ENCODE assay signal across 1 cellular context in genomic region chr4:138242076-138242829, GRCh38.
TF ChIP-seq lines count a peak whose summit lies in the region.

Gene SLC7A11, minus strand, starts transcription at chr4:138242349. Its CDS starts 280 bp downstream, at chr4:138242069.

TF ChIP-seq in HepG2, 621 proteins besides CTCF, POLR2A, EP300 and RAD21 (continued from another document and continues in another):
- TF ChIP-seq TFDP2 (CRISPR knock-in tag; IDR thresholded peaks at IDR 0.05) (peak; percentile 45; the same call in 1 of the 2 replicates), ZSCAN25 (CRISPR knock-in tag; IDR thresholded peaks at IDR 0.05) (no peak), ELF1 (CRISPR knock-in tag; IDR thresholded peaks at IDR 0.05) (no peak; the same call in 1 of the 2 replicates), MTF2 (CRISPR knock-in tag; IDR thresholded peaks at IDR 0.05; ENCODE audit: borderline replicate concordance) (no peak), ELF4 (CRISPR knock-in tag; IDR thresholded peaks at IDR 0.05; ENCODE audit: borderline replicate concordance) (0 out of 2 replicates have a peak, but pooled peaks have one; percentile 48), ZKSCAN5 (CRISPR knock-in tag; IDR thresholded peaks at IDR 0.05) (no peak), ZNF326 (CRISPR knock-in tag; IDR thresholded peaks at IDR 0.05; ENCODE audit: borderline replicate concordance) (no peak), ZNF296 (CRISPR knock-in tag; conservative IDR thresholded peaks at IDR 0.05) (no peak), DPF2 (CRISPR knock-in tag; IDR thresholded peaks at IDR 0.05; ENCODE audit: borderline replicate concordance, low read depth) (no peak), SMAD1 (CRISPR knock-in tag; IDR thresholded peaks at IDR 0.05; ENCODE audit: borderline replicate concordance, low read depth) (no peak), ZNF275 (CRISPR knock-in tag; IDR thresholded peaks at IDR 0.05; ENCODE audit: borderline replicate concordance) (0 out of 2 replicates have a peak, but pooled peaks have one; percentile 38), MYC (CRISPR knock-in tag; IDR thresholded peaks at IDR 0.05; ENCODE audit: borderline replicate concordance) (peak; percentile 57; the same call in 1 of the 2 replicates), ZNF496 (CRISPR knock-in tag; IDR thresholded peaks at IDR 0.05; ENCODE audit: insufficient replicate concordance) (no peak), ZNF773 (CRISPR knock-in tag; IDR thresholded peaks at IDR 0.05; ENCODE audit: borderline replicate concordance) (no peak), ZBTB34 (CRISPR knock-in tag; IDR thresholded peaks at IDR 0.05) (no peak), FOXA1 (IDR thresholded peaks at IDR 0.05) (no peak), FOXA1 (CRISPR knock-in tag; IDR thresholded peaks at IDR 0.05) (no peak), CREM (IDR thresholded peaks at IDR 0.05) (peak; percentile 28; the same call in 1 of the 2 replicates), CREM (CRISPR knock-in tag; IDR thresholded peaks at IDR 0.05) (no peak), CENPX (CRISPR knock-in tag; IDR thresholded peaks at IDR 0.05) (no peak), ZNF777 (CRISPR knock-in tag; IDR thresholded peaks at IDR 0.05) (no peak), ZNF563 (CRISPR knock-in tag; IDR thresholded peaks at IDR 0.05) (0 out of 2 replicates have a peak, but pooled peaks have one; percentile 46), SETDB1 (CRISPR knock-in tag; IDR thresholded peaks at IDR 0.05; ENCODE audit: borderline replicate concordance) (no peak), ZNF280B (CRISPR knock-in tag; IDR thresholded peaks at IDR 0.05; ENCODE audit: borderline replicate concordance) (no peak), ZNF235 (CRISPR knock-in tag; IDR thresholded peaks at IDR 0.05; ENCODE audit: borderline replicate concordance) (no peak), PCBP2 (optimal IDR thresholded peaks at IDR 0.05; ENCODE audit: low read depth, low read length, poor library complexity, severe bottlenecking) (no peak), MXD4 (CRISPR knock-in tag; IDR thresholded peaks at IDR 0.05) (peak; percentile 67; the same call in 1 of the 2 replicates), FOXP4 (CRISPR knock-in tag; IDR thresholded peaks at IDR 0.05) (peak; percentile 66), ZBTB4 (CRISPR knock-in tag; IDR thresholded peaks at IDR 0.05; ENCODE audit: borderline replicate concordance) (no peak), NRL (CRISPR knock-in tag; IDR thresholded peaks at IDR 0.05; ENCODE audit: borderline replicate concordance) (no peak), BHLHE40 (IDR thresholded peaks at IDR 0.05; ENCODE audit: low read length) (no peak), ZFAT (CRISPR knock-in tag; conservative IDR thresholded peaks at IDR 0.05) (no peak), DDIT3 (CRISPR knock-in tag; IDR thresholded peaks at IDR 0.05) (peak; percentile 48; the same call in 1 of the 2 replicates), MAF1 (CRISPR knock-in tag; IDR thresholded peaks at IDR 0.05; ENCODE audit: borderline replicate concordance) (no peak), SIX4 (CRISPR knock-in tag; IDR thresholded peaks at IDR 0.05) (peak; percentile 68; the same call in 1 of the 2 replicates), DR1 (CRISPR knock-in tag; IDR thresholded peaks at IDR 0.05) (no peak), ZNF451 (CRISPR knock-in tag; IDR thresholded peaks at IDR 0.05) (no peak), ZNF678 (CRISPR knock-in tag; IDR thresholded peaks at IDR 0.05) (no peak), ATF1 (CRISPR knock-in tag; IDR thresholded peaks at IDR 0.05) (no peak), ZSCAN30 (CRISPR knock-in tag; IDR thresholded peaks at IDR 0.05) (no peak), ZNF761 (CRISPR knock-in tag; conservative IDR thresholded peaks at IDR 0.05) (no peak), ZNF138 (CRISPR knock-in tag; IDR thresholded peaks at IDR 0.05; ENCODE audit: low read depth) (no peak), ZNF225 (CRISPR knock-in tag; IDR thresholded peaks at IDR 0.05) (no peak), CEBPG (CRISPR knock-in tag; IDR thresholded peaks at IDR 0.05) (peak; percentile 100), NCOR1 (IDR thresholded peaks at IDR 0.05; ENCODE audit: borderline replicate concordance, low read length) (peak; percentile 68; the same call in 1 of the 2 replicates), ZNF430 (CRISPR knock-in tag; IDR thresholded peaks at IDR 0.05) (0 out of 2 replicates have a peak, but pooled peaks have one; percentile 56), KDM6A (CRISPR knock-in tag; IDR thresholded peaks at IDR 0.05; ENCODE audit: low read depth) (no peak), ZNF34 (CRISPR knock-in tag; IDR thresholded peaks at IDR 0.05; ENCODE audit: borderline replicate concordance) (no peak), ZNF740 (CRISPR knock-in tag; IDR thresholded peaks at IDR 0.05) (no peak), MAZ (IDR thresholded peaks at IDR 0.05; ENCODE audit: borderline replicate concordance, low read depth, low read length) (no peak), MAZ (CRISPR knock-in tag; IDR thresholded peaks at IDR 0.05; ENCODE audit: low read depth) (0 out of 2 replicates have a peak, but pooled peaks have one; percentile 17), MTF1 (CRISPR knock-in tag; IDR thresholded peaks at IDR 0.05) (no peak), BCLAF1 (IDR thresholded peaks at IDR 0.05) (no peak), ZNF329 (CRISPR knock-in tag; IDR thresholded peaks at IDR 0.05; ENCODE audit: low read depth) (no peak), MXI1 (IDR thresholded peaks at IDR 0.05; ENCODE audit: borderline replicate concordance, low read depth, low read length) (peak; percentile 97), ZNF766 (CRISPR knock-in tag; IDR thresholded peaks at IDR 0.05; ENCODE audit: borderline replicate concordance) (no peak), MAFK (conservative IDR thresholded peaks at IDR 0.05 in 1 of 2, IDR thresholded peaks at IDR 0.05 in 1 of 2; ENCODE audit: low read length in 2 of 2) (peak; percentile 89 to 98), TMF1 (CRISPR knock-in tag; IDR thresholded peaks at IDR 0.05; ENCODE audit: low read depth) (no peak), PITX1 (CRISPR knock-in tag; IDR thresholded peaks at IDR 0.05) (0 out of 2 replicates have a peak, but pooled peaks have one; percentile 42), ZSCAN22 (CRISPR knock-in tag; IDR thresholded peaks at IDR 0.05) (no peak), ZZZ3 (CRISPR knock-in tag; IDR thresholded peaks at IDR 0.05; ENCODE audit: borderline replicate concordance) (no peak), HOXA9 (CRISPR knock-in tag; IDR thresholded peaks at IDR 0.05; ENCODE audit: borderline replicate concordance) (no peak)
